Comparison of ENCODE assay signal across 1 cellular context in the genomic region with DNA sequence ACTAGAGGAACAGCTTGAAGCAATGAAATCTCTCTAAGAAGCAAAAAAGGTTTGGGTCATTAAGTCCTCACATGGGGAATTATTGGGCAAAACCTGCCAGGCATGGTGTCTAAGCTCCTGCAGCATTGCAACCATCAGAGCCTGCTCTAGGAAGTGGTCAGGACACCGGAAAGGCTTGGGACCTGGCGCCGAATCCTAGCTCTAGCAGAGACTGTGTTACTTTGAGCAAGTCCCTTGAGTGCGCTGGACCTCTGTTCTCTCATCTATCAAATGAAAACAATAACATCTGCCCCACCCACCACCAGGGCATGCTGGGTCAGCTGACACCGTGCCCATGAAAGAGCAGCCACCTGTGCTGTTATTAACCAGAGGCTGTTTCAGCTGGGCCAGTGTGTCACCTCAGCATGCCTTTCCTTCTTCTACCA.
TF ChIP-seq lines count a peak whose summit lies in the region.

No MANE protein-coding gene starts in this region.

TF ChIP-seq in HepG2, 621 proteins besides CTCF, POLR2A, EP300 and RAD21 (continued from another document and continues in another):
- TF ChIP-seq, protein P1, sequence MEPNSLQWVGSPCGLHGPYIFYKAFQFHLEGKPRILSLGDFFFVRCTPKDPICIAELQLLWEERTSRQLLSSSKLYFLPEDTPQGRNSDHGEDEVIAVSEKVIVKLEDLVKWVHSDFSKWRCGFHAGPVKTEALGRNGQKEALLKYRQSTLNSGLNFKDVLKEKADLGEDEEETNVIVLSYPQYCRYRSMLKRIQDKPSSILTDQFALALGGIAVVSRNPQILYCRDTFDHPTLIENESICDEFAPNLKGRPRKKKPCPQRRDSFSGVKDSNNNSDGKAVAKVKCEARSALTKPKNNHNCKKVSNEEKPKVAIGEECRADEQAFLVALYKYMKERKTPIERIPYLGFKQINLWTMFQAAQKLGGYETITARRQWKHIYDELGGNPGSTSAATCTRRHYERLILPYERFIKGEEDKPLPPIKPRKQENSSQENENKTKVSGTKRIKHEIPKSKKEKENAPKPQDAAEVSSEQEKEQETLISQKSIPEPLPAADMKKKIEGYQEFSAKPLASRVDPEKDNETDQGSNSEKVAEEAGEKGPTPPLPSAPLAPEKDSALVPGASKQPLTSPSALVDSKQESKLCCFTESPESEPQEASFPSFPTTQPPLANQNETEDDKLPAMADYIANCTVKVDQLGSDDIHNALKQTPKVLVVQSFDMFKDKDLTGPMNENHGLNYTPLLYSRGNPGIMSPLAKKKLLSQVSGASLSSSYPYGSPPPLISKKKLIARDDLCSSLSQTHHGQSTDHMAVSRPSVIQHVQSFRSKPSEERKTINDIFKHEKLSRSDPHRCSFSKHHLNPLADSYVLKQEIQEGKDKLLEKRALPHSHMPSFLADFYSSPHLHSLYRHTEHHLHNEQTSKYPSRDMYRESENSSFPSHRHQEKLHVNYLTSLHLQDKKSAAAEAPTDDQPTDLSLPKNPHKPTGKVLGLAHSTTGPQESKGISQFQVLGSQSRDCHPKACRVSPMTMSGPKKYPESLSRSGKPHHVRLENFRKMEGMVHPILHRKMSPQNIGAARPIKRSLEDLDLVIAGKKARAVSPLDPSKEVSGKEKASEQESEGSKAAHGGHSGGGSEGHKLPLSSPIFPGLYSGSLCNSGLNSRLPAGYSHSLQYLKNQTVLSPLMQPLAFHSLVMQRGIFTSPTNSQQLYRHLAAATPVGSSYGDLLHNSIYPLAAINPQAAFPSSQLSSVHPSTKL (CRISPR knock-in tag; IDR thresholded peaks at IDR 0.05): peak; percentile 55; the same call in 1 of the 2 replicates
- TF ChIP-seq MEF2D (CRISPR knock-in tag; IDR thresholded peaks at IDR 0.05) (no peak), ZNF850 (CRISPR knock-in tag; conservative IDR thresholded peaks at IDR 0.05) (no peak), ZBTB20 (CRISPR knock-in tag; IDR thresholded peaks at IDR 0.05; ENCODE audit: borderline replicate concordance, low read depth) (no peak), FOXP1 (IDR thresholded peaks at IDR 0.05) (no peak), FOXP1 (CRISPR knock-in tag; IDR thresholded peaks at IDR 0.05) (peak; percentile 26; the same call in 1 of the 2 replicates), HES4 (CRISPR knock-in tag; IDR thresholded peaks at IDR 0.05; ENCODE audit: borderline replicate concordance) (no peak), GZF1 (CRISPR knock-in tag; IDR thresholded peaks at IDR 0.05) (no peak), BRD4 (CRISPR knock-in tag; IDR thresholded peaks at IDR 0.05) (no peak), HNF4A (CRISPR knock-in tag; IDR thresholded peaks at IDR 0.05) (no peak), CCAR2 (optimal IDR thresholded peaks at IDR 0.05; ENCODE audit: low read depth, low read length) (no peak), U2AF1 (optimal IDR thresholded peaks at IDR 0.05; ENCODE audit: low read depth, low read length) (no peak), ZFP62 (CRISPR knock-in tag; IDR thresholded peaks at IDR 0.05) (no peak), SYNCRIP (IDR thresholded peaks at IDR 0.05; ENCODE audit: insufficient read depth, low read depth, low read length) (no peak), RFX5 (IDR thresholded peaks at IDR 0.05; ENCODE audit: low read depth, low read length) (no peak), NFYC (CRISPR knock-in tag; IDR thresholded peaks at IDR 0.05) (no peak), RELA (CRISPR knock-in tag; IDR thresholded peaks at IDR 0.05) (no peak), FOSL1 (CRISPR knock-in tag; IDR thresholded peaks at IDR 0.05; ENCODE audit: borderline replicate concordance) (no peak), ZNF501 (CRISPR knock-in tag; IDR thresholded peaks at IDR 0.05) (peak; percentile 15; the same call in 1 of the 2 replicates), NONO (IDR thresholded peaks at IDR 0.05) (no peak), NONO (CRISPR knock-in tag; conservative IDR thresholded peaks at IDR 0.05) (no peak), ZNF34 (CRISPR knock-in tag; IDR thresholded peaks at IDR 0.05; ENCODE audit: borderline replicate concordance) (no peak), ZNF558 (CRISPR knock-in tag; IDR thresholded peaks at IDR 0.05; ENCODE audit: borderline replicate concordance) (no peak), KLF15 (CRISPR knock-in tag; IDR thresholded peaks at IDR 0.05; ENCODE audit: borderline replicate concordance) (no peak), KLF11 (CRISPR knock-in tag; IDR thresholded peaks at IDR 0.05) (no peak), DR1 (CRISPR knock-in tag; IDR thresholded peaks at IDR 0.05) (no peak), SNAPC2 (CRISPR knock-in tag; IDR thresholded peaks at IDR 0.05) (no peak), ATF7-NPFF (CRISPR knock-in tag; IDR thresholded peaks at IDR 0.05; ENCODE audit: low read depth) (no peak), ZNF660 (CRISPR knock-in tag; IDR thresholded peaks at IDR 0.05; ENCODE audit: borderline replicate concordance, low read depth) (no peak), ZNF333 (CRISPR knock-in tag; IDR thresholded peaks at IDR 0.05; ENCODE audit: borderline replicate concordance) (no peak), ZNF816 (CRISPR knock-in tag; IDR thresholded peaks at IDR 0.05; ENCODE audit: borderline replicate concordance) (no peak), MAFF (IDR thresholded peaks at IDR 0.05; ENCODE audit: low read depth, low read length) (no peak), ZNF569 (CRISPR knock-in tag; IDR thresholded peaks at IDR 0.05; ENCODE audit: borderline replicate concordance) (no peak), RXRA (CRISPR knock-in tag; IDR thresholded peaks at IDR 0.05) (no peak), ZNF768 (CRISPR knock-in tag; IDR thresholded peaks at IDR 0.05) (0 out of 2 replicates have a peak, but pooled peaks have one; percentile 22)
- TF ChIP-seq, protein P2, sequence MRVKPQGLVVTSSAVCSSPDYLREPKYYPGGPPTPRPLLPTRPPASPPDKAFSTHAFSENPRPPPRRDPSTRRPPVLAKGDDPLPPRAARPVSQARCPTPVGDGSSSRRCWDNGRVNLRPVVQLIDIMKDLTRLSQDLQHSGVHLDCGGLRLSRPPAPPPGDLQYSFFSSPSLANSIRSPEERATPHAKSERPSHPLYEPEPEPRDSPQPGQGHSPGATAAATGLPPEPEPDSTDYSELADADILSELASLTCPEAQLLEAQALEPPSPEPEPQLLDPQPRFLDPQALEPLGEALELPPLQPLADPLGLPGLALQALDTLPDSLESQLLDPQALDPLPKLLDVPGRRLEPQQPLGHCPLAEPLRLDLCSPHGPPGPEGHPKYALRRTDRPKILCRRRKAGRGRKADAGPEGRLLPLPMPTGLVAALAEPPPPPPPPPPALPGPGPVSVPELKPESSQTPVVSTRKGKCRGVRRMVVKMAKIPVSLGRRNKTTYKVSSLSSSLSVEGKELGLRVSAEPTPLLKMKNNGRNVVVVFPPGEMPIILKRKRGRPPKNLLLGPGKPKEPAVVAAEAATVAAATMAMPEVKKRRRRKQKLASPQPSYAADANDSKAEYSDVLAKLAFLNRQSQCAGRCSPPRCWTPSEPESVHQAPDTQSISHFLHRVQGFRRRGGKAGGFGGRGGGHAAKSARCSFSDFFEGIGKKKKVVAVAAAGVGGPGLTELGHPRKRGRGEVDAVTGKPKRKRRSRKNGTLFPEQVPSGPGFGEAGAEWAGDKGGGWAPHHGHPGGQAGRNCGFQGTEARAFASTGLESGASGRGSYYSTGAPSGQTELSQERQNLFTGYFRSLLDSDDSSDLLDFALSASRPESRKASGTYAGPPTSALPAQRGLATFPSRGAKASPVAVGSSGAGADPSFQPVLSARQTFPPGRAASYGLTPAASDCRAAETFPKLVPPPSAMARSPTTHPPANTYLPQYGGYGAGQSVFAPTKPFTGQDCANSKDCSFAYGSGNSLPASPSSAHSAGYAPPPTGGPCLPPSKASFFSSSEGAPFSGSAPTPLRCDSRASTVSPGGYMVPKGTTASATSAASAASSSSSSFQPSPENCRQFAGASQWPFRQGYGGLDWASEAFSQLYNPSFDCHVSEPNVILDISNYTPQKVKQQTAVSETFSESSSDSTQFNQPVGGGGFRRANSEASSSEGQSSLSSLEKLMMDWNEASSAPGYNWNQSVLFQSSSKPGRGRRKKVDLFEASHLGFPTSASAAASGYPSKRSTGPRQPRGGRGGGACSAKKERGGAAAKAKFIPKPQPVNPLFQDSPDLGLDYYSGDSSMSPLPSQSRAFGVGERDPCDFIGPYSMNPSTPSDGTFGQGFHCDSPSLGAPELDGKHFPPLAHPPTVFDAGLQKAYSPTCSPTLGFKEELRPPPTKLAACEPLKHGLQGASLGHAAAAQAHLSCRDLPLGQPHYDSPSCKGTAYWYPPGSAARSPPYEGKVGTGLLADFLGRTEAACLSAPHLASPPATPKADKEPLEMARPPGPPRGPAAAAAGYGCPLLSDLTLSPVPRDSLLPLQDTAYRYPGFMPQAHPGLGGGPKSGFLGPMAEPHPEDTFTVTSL (CRISPR knock-in tag; IDR thresholded peaks at IDR 0.05; ENCODE audit: borderline replicate concordance): no peak
- TF ChIP-seq, protein P3, sequence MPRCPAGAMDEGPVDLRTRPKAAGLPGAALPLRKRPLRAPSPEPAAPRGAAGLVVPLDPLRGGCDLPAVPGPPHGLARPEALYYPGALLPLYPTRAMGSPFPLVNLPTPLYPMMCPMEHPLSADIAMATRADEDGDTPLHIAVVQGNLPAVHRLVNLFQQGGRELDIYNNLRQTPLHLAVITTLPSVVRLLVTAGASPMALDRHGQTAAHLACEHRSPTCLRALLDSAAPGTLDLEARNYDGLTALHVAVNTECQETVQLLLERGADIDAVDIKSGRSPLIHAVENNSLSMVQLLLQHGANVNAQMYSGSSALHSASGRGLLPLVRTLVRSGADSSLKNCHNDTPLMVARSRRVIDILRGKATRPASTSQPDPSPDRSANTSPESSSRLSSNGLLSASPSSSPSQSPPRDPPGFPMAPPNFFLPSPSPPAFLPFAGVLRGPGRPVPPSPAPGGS (CRISPR knock-in tag; IDR thresholded peaks at IDR 0.05): peak; percentile 23; the same call in 1 of the 2 replicates
- TF ChIP-seq, protein P4, sequence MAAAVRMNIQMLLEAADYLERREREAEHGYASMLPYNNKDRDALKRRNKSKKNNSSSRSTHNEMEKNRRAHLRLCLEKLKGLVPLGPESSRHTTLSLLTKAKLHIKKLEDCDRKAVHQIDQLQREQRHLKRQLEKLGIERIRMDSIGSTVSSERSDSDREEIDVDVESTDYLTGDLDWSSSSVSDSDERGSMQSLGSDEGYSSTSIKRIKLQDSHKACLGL (CRISPR knock-in tag; IDR thresholded peaks at IDR 0.05): no peak
- TF ChIP-seq, protein P5, sequence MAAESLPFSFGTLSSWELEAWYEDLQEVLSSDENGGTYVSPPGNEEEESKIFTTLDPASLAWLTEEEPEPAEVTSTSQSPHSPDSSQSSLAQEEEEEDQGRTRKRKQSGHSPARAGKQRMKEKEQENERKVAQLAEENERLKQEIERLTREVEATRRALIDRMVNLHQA (CRISPR knock-in tag; IDR thresholded peaks at IDR 0.05): no peak
- TF ChIP-seq, protein P6, sequence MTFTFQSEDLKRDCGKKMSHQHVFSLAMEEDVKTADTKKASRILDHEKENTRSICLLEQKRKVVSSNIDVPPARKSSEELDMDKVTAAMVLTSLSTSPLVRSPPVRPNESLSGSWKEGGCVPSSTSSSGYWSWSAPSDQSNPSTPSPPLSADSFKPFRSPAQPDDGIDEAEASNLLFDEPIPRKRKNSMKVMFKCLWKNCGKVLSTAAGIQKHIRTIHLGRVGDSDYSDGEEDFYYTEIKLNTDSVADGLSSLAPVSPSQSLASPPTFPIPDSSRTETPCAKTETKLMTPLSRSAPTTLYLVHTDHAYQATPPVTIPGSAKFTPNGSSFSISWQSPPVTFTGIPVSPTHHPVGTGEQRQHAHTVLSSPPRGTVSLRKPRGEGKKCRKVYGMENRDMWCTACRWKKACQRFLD (CRISPR knock-in tag; IDR thresholded peaks at IDR 0.05; ENCODE audit: borderline replicate concordance): no peak
- TF ChIP-seq, protein P7, sequence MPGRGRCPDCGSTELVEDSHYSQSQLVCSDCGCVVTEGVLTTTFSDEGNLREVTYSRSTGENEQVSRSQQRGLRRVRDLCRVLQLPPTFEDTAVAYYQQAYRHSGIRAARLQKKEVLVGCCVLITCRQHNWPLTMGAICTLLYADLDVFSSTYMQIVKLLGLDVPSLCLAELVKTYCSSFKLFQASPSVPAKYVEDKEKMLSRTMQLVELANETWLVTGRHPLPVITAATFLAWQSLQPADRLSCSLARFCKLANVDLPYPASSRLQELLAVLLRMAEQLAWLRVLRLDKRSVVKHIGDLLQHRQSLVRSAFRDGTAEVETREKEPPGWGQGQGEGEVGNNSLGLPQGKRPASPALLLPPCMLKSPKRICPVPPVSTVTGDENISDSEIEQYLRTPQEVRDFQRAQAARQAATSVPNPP (CRISPR knock-in tag; IDR thresholded peaks at IDR 0.05): no peak
- TF ChIP-seq, protein P8, sequence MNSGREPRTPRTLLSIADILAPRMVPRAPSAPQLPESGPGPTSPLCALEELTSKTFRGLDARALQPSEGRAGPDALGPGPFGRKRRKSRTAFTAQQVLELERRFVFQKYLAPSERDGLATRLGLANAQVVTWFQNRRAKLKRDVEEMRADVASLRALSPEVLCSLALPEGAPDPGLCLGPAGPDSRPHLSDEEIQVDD (CRISPR knock-in tag; IDR thresholded peaks at IDR 0.05; ENCODE audit: borderline replicate concordance): no peak
- TF ChIP-seq, protein P9, sequence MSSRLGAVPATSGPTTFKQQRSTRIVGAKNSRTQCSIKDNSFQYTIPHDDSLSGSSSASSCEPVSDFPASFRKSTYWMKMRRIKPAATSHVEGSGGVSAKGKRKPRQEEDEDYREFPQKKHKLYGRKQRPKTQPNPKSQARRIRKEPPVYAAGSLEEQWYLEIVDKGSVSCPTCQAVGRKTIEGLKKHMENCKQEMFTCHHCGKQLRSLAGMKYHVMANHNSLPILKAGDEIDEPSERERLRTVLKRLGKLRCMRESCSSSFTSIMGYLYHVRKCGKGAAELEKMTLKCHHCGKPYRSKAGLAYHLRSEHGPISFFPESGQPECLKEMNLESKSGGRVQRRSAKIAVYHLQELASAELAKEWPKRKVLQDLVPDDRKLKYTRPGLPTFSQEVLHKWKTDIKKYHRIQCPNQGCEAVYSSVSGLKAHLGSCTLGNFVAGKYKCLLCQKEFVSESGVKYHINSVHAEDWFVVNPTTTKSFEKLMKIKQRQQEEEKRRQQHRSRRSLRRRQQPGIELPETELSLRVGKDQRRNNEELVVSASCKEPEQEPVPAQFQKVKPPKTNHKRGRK (CRISPR knock-in tag; IDR thresholded peaks at IDR 0.05): no peak
- TF ChIP-seq, protein P10, sequence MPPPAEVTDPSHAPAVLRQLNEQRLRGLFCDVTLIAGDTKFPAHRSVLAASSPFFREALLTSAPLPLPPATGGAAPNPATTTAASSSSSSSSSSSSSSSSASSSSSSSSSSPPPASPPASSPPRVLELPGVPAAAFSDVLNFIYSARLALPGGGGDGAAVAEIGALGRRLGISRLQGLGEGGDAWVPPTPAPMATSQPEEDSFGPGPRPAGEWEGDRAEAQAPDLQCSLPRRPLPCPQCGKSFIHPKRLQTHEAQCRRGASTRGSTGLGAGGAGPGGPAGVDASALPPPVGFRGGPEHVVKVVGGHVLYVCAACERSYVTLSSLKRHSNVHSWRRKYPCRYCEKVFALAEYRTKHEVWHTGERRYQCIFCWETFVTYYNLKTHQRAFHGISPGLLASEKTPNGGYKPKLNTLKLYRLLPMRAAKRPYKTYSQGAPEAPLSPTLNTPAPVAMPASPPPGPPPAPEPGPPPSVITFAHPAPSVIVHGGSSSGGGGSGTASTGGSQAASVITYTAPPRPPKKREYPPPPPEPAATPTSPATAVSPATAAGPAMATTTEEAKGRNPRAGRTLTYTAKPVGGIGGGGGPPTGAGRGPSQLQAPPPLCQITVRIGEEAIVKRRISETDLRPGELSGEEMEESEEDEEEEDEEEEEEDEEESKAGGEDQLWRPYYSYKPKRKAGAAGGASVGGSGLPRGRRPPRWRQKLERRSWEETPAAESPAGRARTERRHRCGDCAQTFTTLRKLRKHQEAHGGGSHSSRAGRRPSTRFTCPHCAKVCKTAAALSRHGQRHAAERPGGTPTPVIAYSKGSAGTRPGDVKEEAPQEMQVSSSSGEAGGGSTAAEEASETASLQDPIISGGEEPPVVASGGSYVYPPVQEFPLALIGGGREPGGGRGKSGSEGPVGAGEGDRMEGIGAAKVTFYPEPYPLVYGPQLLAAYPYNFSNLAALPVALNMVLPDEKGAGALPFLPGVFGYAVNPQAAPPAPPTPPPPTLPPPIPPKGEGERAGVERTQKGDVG (CRISPR knock-in tag; IDR thresholded peaks at IDR 0.05; ENCODE audit: borderline replicate concordance): 0 out of 2 replicates have a peak, but pooled peaks have one; percentile 50
